In the genomic region with DNA sequence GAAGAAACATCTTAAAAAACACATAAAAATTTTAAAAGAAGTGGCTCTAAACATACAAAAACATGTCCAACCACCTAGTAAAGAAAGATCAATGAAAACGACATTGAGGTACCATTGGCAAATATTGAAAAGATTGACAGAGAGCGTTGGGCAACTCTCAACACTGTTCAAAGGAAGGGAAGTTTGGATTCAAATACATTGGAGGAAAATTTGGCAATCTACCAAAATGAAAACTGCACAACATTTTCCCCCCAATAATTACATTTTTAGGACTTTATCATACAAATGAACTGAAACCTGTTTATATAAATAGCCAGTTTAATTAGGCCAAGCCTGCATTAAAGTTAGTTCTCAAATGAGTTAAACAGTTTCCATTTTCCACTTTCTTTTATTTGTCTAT, we compare ENCODE assay signal across 4 cellular contexts.
"Had no signal": no experiment of that assay in that cellular context is flagged by ENCODE, and none has a peak within 500 bp of the region (broad histone marks: within the 10 kb centered on the region; RNA-seq: fewer than 3 reads in every experiment).

No MANE protein-coding gene starts in this region.

- DNase-seq: H9, HCEC 1CT, IMR-90 had no signal

- ATAC-seq: GM23338 had no signal
